In the genomic region with DNA sequence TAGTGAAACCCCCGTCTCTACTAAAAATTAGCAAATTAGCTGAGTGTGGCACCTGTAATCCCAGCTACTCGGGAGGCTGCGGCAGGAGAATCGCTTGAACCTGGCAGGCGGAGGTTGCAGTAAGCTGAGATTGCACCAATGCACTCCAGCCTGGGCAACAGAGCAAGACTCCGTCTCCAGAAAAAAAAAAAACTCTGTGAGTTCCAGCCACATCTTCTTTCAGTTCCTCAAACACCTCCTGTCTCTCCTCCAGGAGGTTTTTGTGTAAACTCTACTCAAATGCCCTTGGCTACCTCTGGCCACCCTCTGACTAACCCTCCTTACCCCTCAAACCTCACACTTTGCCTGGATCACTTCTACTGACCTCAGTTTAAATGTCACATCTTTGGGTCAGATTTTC, we compare ENCODE assay signal across 11 cellular contexts. TPM values are rescaled to one million over a fixed set of nuclear protein-coding genes. Genes with fewer than 3 reads are reported as not detected.
DNase-seq lines count a peak whose midpoint lies in the region; ATAC-seq, FAIRE-seq and TF ChIP-seq lines count a peak whose summit lies in the region.
"Had no signal": no experiment of that assay in that cellular context is flagged by ENCODE, and none has a peak within 500 bp of the region (broad histone marks: within the 10 kb centered on the region; RNA-seq: fewer than 3 reads in every experiment).

No MANE protein-coding gene starts in this region.

- intact Hi-C loops in heart left ventricle (cut with DNase I), result no loop called here

- H3K27me3 Mint-ChIP-seq in stimulated activated memory B cell treated with anti-CD40 and anti-IgM and Interleukin-4, amounts not matched to agents 10 μg/mL and 1 μg/mL and 100 μg/mL, for 72 hours, result no peaks in the 10 kb centered on the region

- H3K4me1 Mint-ChIP-seq in stimulated activated memory B cell treated with anti-CD40 and anti-IgM and Interleukin-4, amounts not matched to agents 10 μg/mL and 1 μg/mL and 100 μg/mL, for 72 hours, result peaks cover 88% of the 10 kb centered on the region

- WGBS in heart left ventricle, 4 donors, result 92 to 97% (median 93%) methylated on average over 6 of the region's 6 CpGs

- in situ Hi-C loops in ACHN (cut with HindIII; ENCODE audit: low pct_ligation_motif_present, low pct_unique_long_range_greater_than_20kb, low sequenced_read_pairs), result no loop called here

- no peak overlapping the region for H3K4me3 Mint-ChIP-seq in stimulated activated memory B cell treated with anti-CD40 and anti-IgM and Interleukin-4, amounts not matched to agents 10 μg/mL and 1 μg/mL and 100 μg/mL, for 72 hours

- H3K4me1 ChIP-seq in cardiac muscle cell (ENCODE audit: low read depth) (peaks cover 53% of the 10 kb centered on the region), heart left ventricle (peaks cover 23 to 94% (median 68%) of the 10 kb centered on the region in 12 donors), foreskin keratinocyte (peaks cover 15% of the 10 kb centered on the region)

- H3K27ac ChIP-seq in cardiac muscle cell (peak overlapping the region; percentile 96), heart left ventricle (peak overlapping the region in 5 of 12 donors; percentile 19 to 71 (median 61)), foreskin keratinocyte (no peak overlapping the region)

- TF ChIP-seq POLR2A in heart left ventricle (IDR thresholded peaks at IDR 0.05) (no peak), H54 (IDR thresholded peaks at IDR 0.05; ENCODE audit: low read depth, low read length) (no peak)

- H3K27me3 ChIP-seq in cardiac muscle cell (no peaks in the 10 kb centered on the region), heart left ventricle (no peaks in the 10 kb centered on the region), foreskin keratinocyte (no peaks in the 10 kb centered on the region)

- H3K36me3 ChIP-seq in cardiac muscle cell (no peaks in the 10 kb centered on the region), heart left ventricle (peaks cover 0 to 14% (median 0%) of the 10 kb centered on the region in 9 donors)

- no peak for ATAC-seq in heart left ventricle
- peak; percentile 70 for ATAC-seq in HG02610 (IDR thresholded peaks at IDR 0.05; ENCODE audit: unreplicated experiment)
- peak; percentile 62 for ATAC-seq in HG03571 (IDR thresholded peaks at IDR 0.05; ENCODE audit: unreplicated experiment)
- ATAC-seq in stimulated activated memory B cell treated with anti-CD40 and anti-IgM and Interleukin-4, amounts not matched to agents 10 μg/mL and 1 μg/mL and 100 μg/mL, for 72 hours, result peak; percentile 95
- ATAC-seq in foreskin keratinocyte, result no peak

- peaks cover 49% of the 10 kb centered on the region for H3K36me3 Mint-ChIP-seq in stimulated activated memory B cell treated with anti-CD40 and anti-IgM and Interleukin-4, amounts not matched to agents 10 μg/mL and 1 μg/mL and 100 μg/mL, for 72 hours

- no peak for DNase-seq in cardiac muscle cell (ENCODE audit: low read depth in 1 of 2, low spot score in 1 of 2)
- DNase-seq in heart left ventricle, result no peak
- no peak for DNase-seq in foreskin keratinocyte
- no peak for DNase-seq in ACHN
- DNase-seq in H54 (ENCODE audit: insufficient read length, low spot score), result no peak
- DNase-seq: foreskin fibroblast, NCI-H1694 treated with DMSO at 0.1 percent for 48 hours had no signal

- H3K27ac Mint-ChIP-seq in stimulated activated memory B cell treated with anti-CD40 and anti-IgM and Interleukin-4, amounts not matched to agents 10 μg/mL and 1 μg/mL and 100 μg/mL, for 72 hours, result peak overlapping the region; percentile 69

- no peak for FAIRE-seq in H54 (lab: Jason Lieb, UNC)

- TF ChIP-seq CTCF in cardiac muscle cell (IDR thresholded peaks at IDR 0.05; ENCODE audit: low read depth, low read length), result no peak
- no peak for TF ChIP-seq CTCF in heart left ventricle (IDR thresholded peaks at IDR 0.05)
- no peak for TF ChIP-seq CTCF in foreskin keratinocyte (conservative IDR thresholded peaks at IDR 0.05)

- no peaks in the 10 kb centered on the region for H3K9me3 Mint-ChIP-seq in stimulated activated memory B cell treated with anti-CD40 and anti-IgM and Interleukin-4, amounts not matched to agents 10 μg/mL and 1 μg/mL and 100 μg/mL, for 72 hours

- H3K4me3 ChIP-seq in cardiac muscle cell (no peak overlapping the region), heart left ventricle (no peak overlapping the region)

- no peaks in the 10 kb centered on the region for H3K9me3 ChIP-seq in cardiac muscle cell (ENCODE audit: low read depth)
- no peaks in the 10 kb centered on the region for H3K9me3 ChIP-seq in heart left ventricle

RNA-seq across cellular contexts. Expression of a gene that starts 38.1 kb away (rescaled TPM):
- total RNA-seq in cardiac muscle cell (317 and 386 TPM in 2 replicates), heart left ventricle (10 to 100 TPM; 25.0 to 51.5 (median 38.1) TPM), foreskin keratinocyte (0.04 TPM in 1 of 2 replicates, not detected in the other)
- polyA plus RNA-seq in cardiac muscle cell (77.3 and 100 TPM in 2 replicates), heart left ventricle (10 to 100 TPM; 14.1 to 14.2 TPM), foreskin keratinocyte (0.02 and 0.03 TPM in 2 replicates)
- polyA plus RNA-seq: neural cell had no signal

RNA-seq across cellular contexts. Expression of a gene that starts 53.7 kb away (rescaled TPM):
- total RNA-seq in cardiac muscle cell (65.0 and 107 TPM in 2 replicates), heart left ventricle (10 to 100 TPM; 21.2 to 56.3 (median 29.7) TPM), foreskin keratinocyte (125 TPM in 2 replicates)
- polyA plus RNA-seq in cardiac muscle cell (114 and 136 TPM in 2 replicates), heart left ventricle (10 to 100 TPM in 1 of 2 donors, 1 to 10 TPM in 1; 7.0 to 29.4 TPM), foreskin keratinocyte (71.4 and 86.1 TPM in 2 replicates)

Comparison
In these comparisons a context has a peak if more than half of its experiments do, and no peak if none do; other contexts are left out.
1. ATAC-seq: peak in HG02610 (single experiment), HG03571 (single experiment) and stimulated activated memory B cell treated with anti-CD40 and anti-IgM and Interleukin-4, amounts not matched to agents 10 μg/mL and 1 μg/mL and 100 μg/mL, for 72 hours (single experiment); none in heart left ventricle (0 of 4) and foreskin keratinocyte (single experiment).
2. RNA of a gene that starts 38.1 kb away (total RNA-seq): 317 to 386 TPM in cardiac muscle cell and 25.0 to 51.5 TPM in heart left ventricle; 0.04 TPM in foreskin keratinocyte; every median in the first group is over 10 times any median in the second.